ENCODE assay signal across 27 cellular contexts in the genomic region with DNA sequence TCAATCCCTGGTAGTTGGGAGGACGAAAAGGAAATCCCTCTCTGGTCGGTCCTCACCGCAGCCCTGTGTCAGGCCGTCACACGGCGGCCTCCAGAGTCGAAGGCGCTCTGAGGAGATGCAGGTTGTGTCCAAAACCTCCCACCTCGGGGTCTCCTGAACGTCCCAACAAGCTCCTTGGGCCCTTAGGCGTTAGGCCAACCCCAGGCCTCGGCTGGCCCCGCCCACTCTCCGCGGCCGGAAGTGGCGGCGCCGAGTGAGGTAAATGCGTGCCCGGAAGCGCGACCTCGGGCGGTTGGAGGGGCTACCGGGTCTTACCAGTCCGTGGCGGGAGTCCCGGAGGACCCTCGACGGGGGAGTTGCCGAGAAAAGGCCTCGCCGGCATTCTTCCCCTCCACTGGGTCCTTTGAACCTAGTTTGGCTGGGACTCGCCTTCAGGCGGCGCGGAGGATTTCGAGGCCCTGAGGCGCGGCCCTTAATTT. TPM values are rescaled to one million over a fixed set of nuclear protein-coding genes. Genes with fewer than 3 reads are reported as not detected.
"Had no signal": no experiment of that assay in that cellular context is flagged by ENCODE, and none has a peak within 500 bp of the region (broad histone marks: within the 10 kb centered on the region; RNA-seq: fewer than 3 reads in every experiment).

A gene with protein sequence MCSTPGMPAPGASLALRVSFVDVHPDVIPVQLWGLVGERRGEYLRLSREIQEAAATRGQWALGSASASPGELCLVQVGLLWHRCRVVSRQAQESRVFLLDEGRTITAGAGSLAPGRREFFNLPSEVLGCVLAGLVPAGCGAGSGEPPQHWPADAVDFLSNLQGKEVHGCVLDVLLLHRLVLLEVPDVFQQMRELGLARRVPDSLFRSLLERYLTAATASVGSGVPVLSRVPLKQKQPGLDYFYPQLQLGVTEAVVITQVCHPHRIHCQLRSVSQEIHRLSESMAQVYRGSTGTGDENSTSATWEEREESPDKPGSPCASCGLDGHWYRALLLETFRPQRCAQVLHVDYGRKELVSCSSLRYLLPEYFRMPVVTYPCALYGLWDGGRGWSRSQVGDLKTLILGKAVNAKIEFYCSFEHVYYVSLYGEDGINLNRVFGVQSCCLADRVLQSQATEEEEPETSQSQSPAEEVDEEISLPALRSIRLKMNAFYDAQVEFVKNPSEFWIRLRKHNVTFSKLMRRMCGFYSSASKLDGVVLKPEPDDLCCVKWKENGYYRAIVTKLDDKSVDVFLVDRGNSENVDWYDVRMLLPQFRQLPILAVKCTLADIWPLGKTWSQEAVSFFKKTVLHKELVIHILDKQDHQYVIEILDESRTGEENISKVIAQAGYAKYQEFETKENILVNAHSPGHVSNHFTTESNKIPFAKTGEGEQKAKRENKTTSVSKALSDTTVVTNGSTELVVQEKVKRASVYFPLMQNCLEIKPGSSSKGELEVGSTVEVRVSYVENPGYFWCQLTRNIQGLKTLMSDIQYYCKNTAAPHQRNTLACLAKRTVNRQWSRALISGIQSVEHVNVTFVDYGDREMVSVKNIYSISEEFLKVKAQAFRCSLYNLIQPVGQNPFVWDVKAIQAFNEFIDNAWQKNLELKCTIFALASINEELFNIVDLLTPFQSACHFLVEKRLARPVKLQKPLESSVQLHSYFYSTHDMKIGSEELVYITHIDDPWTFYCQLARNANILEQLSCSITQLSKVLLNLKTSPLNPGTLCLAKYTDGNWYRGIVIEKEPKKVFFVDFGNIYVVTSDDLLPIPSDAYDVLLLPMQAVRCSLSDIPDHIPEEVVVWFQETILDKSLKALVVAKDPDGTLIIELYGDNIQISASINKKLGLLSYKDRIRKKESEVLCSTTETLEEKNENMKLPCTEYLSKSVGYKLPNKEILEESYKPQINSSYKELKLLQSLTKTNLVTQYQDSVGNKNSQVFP (N-terminal part only) (plus strand): TSS at position 267 of the 479 bp plus-strand sequence. CDS start 244 bp downstream, outside the sequence.

- H3K4me3 ChIP-seq: body of pancreas, coronary artery, dorsolateral prefrontal cortex, lower lobe of right lung, neural progenitor cell, skin epidermis, vagina had no signal

- H3K27ac ChIP-seq: body of pancreas, coronary artery, dorsolateral prefrontal cortex, lower lobe of right lung, neural progenitor cell, skin epidermis, vagina had no signal

- H3K9me3 Mint-ChIP-seq: activated naive CD4-positive, alpha-beta T cell treated with anti-CD3 and anti-CD28 coated beads, Interleukin-2, amount 50 U/mL, for 24 hours; activated T-helper 2 cell treated with anti-CD3 and anti-CD28 coated beads, Interferon-gamma antibody, Interleukin-2, Interleukin-4, amounts not matched to agents 10 μg/mL and 5 μg/mL and 100 μg/mL, durations not matched to agents 14 hours and 24 hours and 36 hours; natural killer cell; stimulated activated effector memory CD8-positive, alpha-beta T cell treated with anti-CD3 and anti-CD28 coated beads, Interleukin-12 subunit alpha, Interleukin-12 subunit beta, amount 100 ng/mL, for 72 hours; stimulated activated naive CD8-positive, alpha-beta T cell treated with anti-CD3 and anti-CD28 coated beads, Interleukin-15, Interleukin-2, amounts not matched to agents 100 ng/mL and 50 ng/mL, for 24 hours; type B pancreatic cell had no signal

- ATAC-seq: activated CD4-positive, alpha-beta T cell treated with anti-CD3 and anti-CD28 coated beads for 36 hours; activated CD8-positive, alpha-beta memory T cell treated with anti-CD3 and anti-CD28 coated beads, Interleukin-2, amount 10 ng/mL, durations not matched to agents 7 days and 5 days; activated CD8-positive, alpha-beta T cell treated with anti-CD3 and anti-CD28 coated beads, Interleukin-2, amount 10 ng/mL, durations not matched to agents 7 days and 5 days; body of pancreas; left colon; natural killer cell; sciatic nerve; stimulated activated effector memory CD8-positive, alpha-beta T cell treated with anti-CD3 and anti-CD28 coated beads, Interleukin-12 subunit alpha, Interleukin-12 subunit beta, amount 100 ng/mL, for 72 hours had no signal

- H3K27ac Mint-ChIP-seq: activated CD4-positive, alpha-beta T cell treated with anti-CD3 and anti-CD28 coated beads for 36 hours; activated CD8-positive, alpha-beta memory T cell treated with anti-CD3 and anti-CD28 coated beads, Interleukin-2, amount 10 ng/mL, durations not matched to agents 7 days and 5 days; activated CD8-positive, alpha-beta T cell treated with anti-CD3 and anti-CD28 coated beads, Interleukin-2, amount 10 ng/mL, durations not matched to agents 7 days and 5 days; activated naive CD4-positive, alpha-beta T cell treated with anti-CD3 and anti-CD28 coated beads, Interleukin-2, amount 50 U/mL, for 24 hours; activated T-helper 2 cell treated with anti-CD3 and anti-CD28 coated beads, Interferon-gamma antibody, Interleukin-2, Interleukin-4, amounts not matched to agents 10 μg/mL and 5 μg/mL and 100 μg/mL, durations not matched to agents 14 hours and 24 hours and 36 hours; natural killer cell; neural progenitor cell; stimulated activated effector memory CD8-positive, alpha-beta T cell treated with anti-CD3 and anti-CD28 coated beads, Interleukin-12 subunit alpha, Interleukin-12 subunit beta, amount 100 ng/mL, for 72 hours; stimulated activated naive CD8-positive, alpha-beta T cell treated with anti-CD3 and anti-CD28 coated beads, Interleukin-15, Interleukin-2, amounts not matched to agents 100 ng/mL and 50 ng/mL, for 24 hours; type B pancreatic cell had no signal

- H2AFZ ChIP-seq: neural progenitor cell had no signal

- FAIRE-seq: frontal cortex had no signal

- DNase-seq: activated CD4-positive, alpha-beta T cell treated with anti-CD3 and anti-CD28 coated beads for 36 hours; activated CD4-positive, CD25-positive, alpha-beta regulatory T cell; activated CD8-positive, alpha-beta memory T cell treated with anti-CD3 and anti-CD28 coated beads, Interleukin-2, amount 10 ng/mL, durations not matched to agents 7 days and 5 days; activated CD8-positive, alpha-beta T cell treated with anti-CD3 and anti-CD28 coated beads, Interleukin-2, amount 10 ng/mL, durations not matched to agents 7 days and 5 days; activated T-cell treated with anti-CD3 and anti-CD28 coated beads, Interleukin-2, amount 50 U/mL, for 48 hours; body of pancreas; cerebellar nuclear complex; dorsolateral prefrontal cortex; effector memory CD4-positive, alpha-beta T cell; islet precursor cell; left colon; lower lobe of right lung; mesenchymal stem cell; natural killer cell; stimulated activated CD4-positive, alpha-beta T cell treated with anti-CD3 and anti-CD28 coated beads, Interleukin-4, amount 100 ng/mL, for 24 hours had no signal

- H3K9me3 ChIP-seq: body of pancreas, lower lobe of right lung, vagina had no signal

- H3K27me3 Mint-ChIP-seq: activated naive CD4-positive, alpha-beta T cell treated with anti-CD3 and anti-CD28 coated beads, Interleukin-2, amount 50 U/mL, for 24 hours had no signal

- H3K4me2 ChIP-seq: neural progenitor cell had no signal

- H3K4me1 Mint-ChIP-seq: activated CD4-positive, alpha-beta T cell treated with anti-CD3 and anti-CD28 coated beads for 36 hours; activated CD8-positive, alpha-beta memory T cell treated with anti-CD3 and anti-CD28 coated beads, Interleukin-2, amount 10 ng/mL, durations not matched to agents 7 days and 5 days; activated naive CD4-positive, alpha-beta T cell treated with anti-CD3 and anti-CD28 coated beads, Interleukin-2, amount 50 U/mL, for 24 hours; natural killer cell; neural progenitor cell; stimulated activated effector memory CD8-positive, alpha-beta T cell treated with anti-CD3 and anti-CD28 coated beads, Interleukin-12 subunit alpha, Interleukin-12 subunit beta, amount 100 ng/mL, for 72 hours had no signal

- H3K4me3 Mint-ChIP-seq: activated CD4-positive, alpha-beta T cell treated with anti-CD3 and anti-CD28 coated beads for 36 hours; activated CD8-positive, alpha-beta memory T cell treated with anti-CD3 and anti-CD28 coated beads, Interleukin-2, amount 10 ng/mL, durations not matched to agents 7 days and 5 days; activated CD8-positive, alpha-beta T cell treated with anti-CD3 and anti-CD28 coated beads, Interleukin-2, amount 10 ng/mL, durations not matched to agents 7 days and 5 days; activated naive CD4-positive, alpha-beta T cell treated with anti-CD3 and anti-CD28 coated beads, Interleukin-2, amount 50 U/mL, for 24 hours; natural killer cell; neural progenitor cell; stimulated activated effector memory CD8-positive, alpha-beta T cell treated with anti-CD3 and anti-CD28 coated beads, Interleukin-12 subunit alpha, Interleukin-12 subunit beta, amount 100 ng/mL, for 72 hours; stimulated activated naive CD8-positive, alpha-beta T cell treated with anti-CD3 and anti-CD28 coated beads, Interleukin-15, Interleukin-2, amounts not matched to agents 100 ng/mL and 50 ng/mL, for 24 hours; type B pancreatic cell had no signal

- H3K9ac ChIP-seq: neural progenitor cell had no signal

- H3K27me3 ChIP-seq: body of pancreas, dorsolateral prefrontal cortex, neural progenitor cell, vagina had no signal

- H3K4me1 ChIP-seq: body of pancreas, lower lobe of right lung, neural progenitor cell, vagina had no signal

- H3K36me3 ChIP-seq: lower lobe of right lung, neural progenitor cell, vagina had no signal

- H3K36me3 Mint-ChIP-seq: activated CD8-positive, alpha-beta memory T cell treated with anti-CD3 and anti-CD28 coated beads, Interleukin-2, amount 10 ng/mL, durations not matched to agents 7 days and 5 days; activated naive CD4-positive, alpha-beta T cell treated with anti-CD3 and anti-CD28 coated beads, Interleukin-2, amount 50 U/mL, for 24 hours; natural killer cell; neural progenitor cell; stimulated activated effector memory CD8-positive, alpha-beta T cell treated with anti-CD3 and anti-CD28 coated beads, Interleukin-12 subunit alpha, Interleukin-12 subunit beta, amount 100 ng/mL, for 72 hours; type B pancreatic cell had no signal

RNA-seq across cellular contexts. Expression of the gene that starts here (rescaled TPM):
- total RNA-seq: activated CD4-positive, alpha-beta T cell treated with anti-CD3 and anti-CD28 coated beads for 36 hours; activated CD8-positive, alpha-beta memory T cell treated with anti-CD3 and anti-CD28 coated beads, Interleukin-2, amount 10 ng/mL, durations not matched to agents 7 days and 5 days; activated CD8-positive, alpha-beta T cell treated with anti-CD3 and anti-CD28 coated beads, Interleukin-2, amount 10 ng/mL, durations not matched to agents 7 days and 5 days; activated T-helper 2 cell treated with anti-CD3 and anti-CD28 coated beads, Interferon-gamma antibody, Interleukin-2, Interleukin-4, amounts not matched to agents 10 μg/mL and 5 μg/mL and 100 μg/mL, durations not matched to agents 14 hours and 24 hours and 36 hours; natural killer cell; T-helper 1 cell treated with Interleukin-12 subunit alpha and Interleukin-12 subunit beta and Interleukin-4 antibody, amounts not matched to agents 30 ng/mL and 1 ng/mL, for 36 hours had no signal
